27 cellular contexts compared by ENCODE assay signal in the genomic region with DNA sequence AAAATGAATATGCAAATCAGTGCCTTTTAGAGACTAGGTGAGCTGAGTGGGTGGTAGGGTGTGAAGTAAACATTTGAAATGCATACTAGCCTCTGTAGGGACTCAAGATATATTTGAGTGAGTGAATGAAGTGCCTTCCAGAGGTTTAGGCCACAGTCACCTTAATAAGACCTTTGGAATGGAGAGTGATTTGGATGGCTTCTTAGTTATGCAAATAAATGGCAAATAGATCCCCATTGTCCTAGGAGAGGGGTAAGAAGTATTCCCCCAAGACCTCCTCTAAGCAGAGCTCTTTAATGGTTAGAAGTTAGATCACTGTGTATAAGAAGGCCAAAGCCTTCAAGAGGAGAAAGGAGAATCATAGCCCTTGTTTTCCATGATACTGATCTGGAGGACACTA. TPM values are rescaled to one million over a fixed set of nuclear protein-coding genes. Genes with fewer than 3 reads are reported as not detected.
"Had no signal": no experiment of that assay in that cellular context is flagged by ENCODE, and none has a peak within 500 bp of the region (broad histone marks: within the 10 kb centered on the region; RNA-seq: fewer than 3 reads in every experiment).

No MANE protein-coding gene starts in this region.

- H3K4me1 ChIP-seq: Peyer's patch, SJCRH30 had no signal

- H3K4me3 Mint-ChIP-seq: activated CD8-positive, alpha-beta memory T cell treated with anti-CD3 and anti-CD28 coated beads, Interleukin-2, amount 10 ng/mL, durations not matched to agents 7 days and 5 days; activated naive CD4-positive, alpha-beta T cell treated with anti-CD3 and anti-CD28 coated beads for 36 hours; activated naive CD8-positive, alpha-beta T cell; activated T-cell treated with anti-CD3 and anti-CD28 coated beads, Interleukin-2, amount 50 U/mL, for 24 hours; T-helper 1 cell treated with Interleukin-12 subunit alpha and Interleukin-12 subunit beta and Interleukin-4 antibody, amounts not matched to agents 30 μg/mL and 1 μg/mL, for 36 hours had no signal

- H3K36me3 Mint-ChIP-seq: activated CD8-positive, alpha-beta memory T cell treated with anti-CD3 and anti-CD28 coated beads, Interleukin-2, amount 10 ng/mL, durations not matched to agents 7 days and 5 days; activated naive CD8-positive, alpha-beta T cell had no signal

- H3K27ac Mint-ChIP-seq: activated CD8-positive, alpha-beta memory T cell treated with anti-CD3 and anti-CD28 coated beads, Interleukin-2, amount 10 ng/mL, durations not matched to agents 7 days and 5 days; activated naive CD4-positive, alpha-beta T cell treated with anti-CD3 and anti-CD28 coated beads for 36 hours; activated naive CD8-positive, alpha-beta T cell; activated T-cell treated with anti-CD3 and anti-CD28 coated beads, Interleukin-2, amount 50 U/mL, for 24 hours; T-helper 1 cell treated with Interleukin-12 subunit alpha and Interleukin-12 subunit beta and Interleukin-4 antibody, amounts not matched to agents 30 μg/mL and 1 μg/mL, for 36 hours had no signal

- H3K27ac ChIP-seq: brain microvascular endothelial cell, cardiac muscle cell, Peyer's patch, RWPE1, SJCRH30 had no signal

- H3K9me3 ChIP-seq: MG63, Peyer's patch, SJCRH30, SK-N-SH had no signal

- H3K4me1 Mint-ChIP-seq: activated CD8-positive, alpha-beta memory T cell treated with anti-CD3 and anti-CD28 coated beads, Interleukin-2, amount 10 ng/mL, durations not matched to agents 7 days and 5 days had no signal

- ATAC-seq: activated CD8-positive, alpha-beta memory T cell treated with anti-CD3 and anti-CD28 coated beads, Interleukin-2, amount 10 ng/mL, durations not matched to agents 7 days and 5 days had no signal

- H3K36me3 ChIP-seq: brain microvascular endothelial cell, cardiac muscle cell, MG63, Peyer's patch, SJCRH30 had no signal

- DNase-seq: activated CD4-positive, alpha-beta T cell treated with anti-CD3 and anti-CD28 coated beads for 48 hours; activated CD4-positive, alpha-beta T cell treated with anti-CD3 and anti-CD28 coated beads, Interleukin-2, amount 50 U/mL, for 48 hours; activated CD4-positive, CD25-positive, alpha-beta regulatory T cell treated with anti-CD3 and anti-CD28 coated beads, Interleukin-2, amount 50 U/mL, for 72 hours; activated CD8-positive, alpha-beta memory T cell treated with anti-CD3 and anti-CD28 coated beads, Interleukin-2, amount 10 ng/mL, durations not matched to agents 7 days and 5 days; activated effector memory CD4-positive, alpha-beta T cell treated with anti-CD3 and anti-CD28 coated beads, Interleukin-2, amount 50 U/mL, for 16 hours; activated naive CD4-positive, alpha-beta T cell treated with anti-CD3 and anti-CD28 coated beads for 36 hours; activated T-cell treated with anti-CD3 and anti-CD28 coated beads, Interleukin-2, amount 50 U/mL, for 24 hours; brain microvascular endothelial cell; MG63; NCI-H1092 treated with DMSO at 0.1 percent for 48 hours; NCI-H1417 treated with DMSO at 0.1 percent for 48 hours; NCI-H1694; NCI-H2029; NCI-H2107; NCI-H2171 treated with DMSO at 0.1 percent for 48 hours; NCI-H226; NCI-H69; NK-92 treated with Interleukin-12 subunit alpha and Interleukin-12 subunit beta, amount 100 ng/mL, for 24 hours; Peyer's patch; Right ventricle myocardium superior; SJCRH30; SK-N-SH had no signal

- H3K4me3 ChIP-seq: cardiac muscle cell, MG63, Peyer's patch, SJCRH30 had no signal

- H3K27me3 Mint-ChIP-seq: activated CD8-positive, alpha-beta memory T cell treated with anti-CD3 and anti-CD28 coated beads, Interleukin-2, amount 10 ng/mL, durations not matched to agents 7 days and 5 days; activated naive CD8-positive, alpha-beta T cell; activated T-cell treated with anti-CD3 and anti-CD28 coated beads, Interleukin-2, amount 50 U/mL, for 24 hours had no signal

- H3K27me3 ChIP-seq: brain microvascular endothelial cell, cardiac muscle cell, MG63, Peyer's patch, SJCRH30 had no signal

RNA-seq across cellular contexts. Expression of a gene that starts 47.8 kb away (rescaled TPM):
- total RNA-seq: activated CD8-positive, alpha-beta memory T cell treated with anti-CD3 and anti-CD28 coated beads, Interleukin-2, amount 10 ng/mL, durations not matched to agents 7 days and 5 days; activated naive CD4-positive, alpha-beta T cell treated with anti-CD3 and anti-CD28 coated beads for 36 hours; NCI-H460; Peyer's patch; Right ventricle myocardium superior had no signal
